In the genomic region with DNA sequence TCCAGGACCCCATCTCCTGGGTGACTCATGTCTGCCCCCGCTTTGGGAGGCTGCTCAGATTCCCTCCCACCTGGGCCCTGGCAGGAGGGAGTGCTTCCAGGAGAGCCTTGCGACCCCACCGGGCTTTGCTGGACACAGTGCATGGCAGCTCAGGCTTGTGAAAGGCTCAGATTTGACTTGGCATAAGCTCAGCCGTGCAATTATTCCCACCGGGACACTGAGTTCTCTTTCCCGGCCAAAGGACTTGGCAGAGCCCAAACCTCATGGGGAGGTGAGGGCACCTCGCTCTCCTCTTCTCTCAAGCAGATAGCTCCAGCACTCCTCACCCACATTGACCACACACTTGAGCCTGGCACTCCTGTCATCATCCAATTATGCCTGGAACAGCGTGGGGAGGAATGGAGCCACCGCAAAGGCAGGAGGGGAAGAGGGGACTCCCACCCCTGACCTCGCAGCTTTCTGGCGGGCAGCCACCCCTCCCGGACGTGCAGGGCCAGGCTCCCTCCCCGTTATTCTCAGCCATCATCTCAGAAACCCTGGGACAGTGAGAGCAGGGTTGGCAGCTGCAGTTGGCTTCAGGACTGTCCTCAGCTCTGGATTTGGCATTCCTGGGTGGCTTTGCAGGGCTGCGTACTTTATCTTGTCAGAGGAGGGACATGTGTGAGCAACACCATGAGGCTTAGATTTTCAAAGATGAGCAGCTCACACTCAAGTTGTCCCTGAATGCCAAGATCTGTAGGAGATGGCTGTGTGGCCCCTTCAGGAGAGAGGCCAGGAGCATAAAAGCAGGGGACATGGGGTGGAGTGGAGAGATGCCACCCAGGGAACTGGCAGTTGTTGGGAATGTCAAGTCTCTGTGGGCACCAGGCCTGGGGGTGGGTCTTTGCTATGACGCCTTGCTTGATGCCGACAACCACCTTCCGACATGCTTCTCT, we compare ENCODE assay signal across 17 cellular contexts.
DNase-seq lines count a peak whose midpoint lies in the region; ATAC-seq and TF ChIP-seq lines count a peak whose summit lies in the region.
"Had no signal": no experiment of that assay in that cellular context is flagged by ENCODE, and none has a peak within 500 bp of the region (broad histone marks: within the 10 kb centered on the region; RNA-seq: fewer than 3 reads in every experiment).

No MANE protein-coding gene starts in this region.

- no peak overlapping the region for H2BK15ac ChIP-seq in H9 (ENCODE audit: low read depth, low read length)

- H4K5ac ChIP-seq in H9 (ENCODE audit: insufficient read length, low read depth, low read length), result no peak overlapping the region

- H3K56ac ChIP-seq in H9 (ENCODE audit: insufficient read length, low read depth, low read length), result no peak overlapping the region

- ATAC-seq in left lobe of liver (peak; percentile 89), PC-3 (no peak)
- ATAC-seq in stimulated activated naive B cell treated with anti-CD40 and anti-IgM and Interleukin-4, amounts not matched to agents 10 μg/mL and 1 μg/mL and 100 μg/mL, for 72 hours (replicated peaks), result no peak
- ATAC-seq: CD8-positive, alpha-beta T cell; left lung had no signal

- H3K79me1 ChIP-seq in H9 (ENCODE audit: insufficient read depth, low read depth, low read length, poor library complexity, severe bottlenecking), result no peaks in the 10 kb centered on the region

- H3K27me3 Mint-ChIP-seq in H9 (ENCODE audit: low read depth) (peaks cover 23% of the 10 kb centered on the region), mesothelial cell of epicardium (ENCODE audit: low read depth) (peaks cover 37% of the 10 kb centered on the region), immature natural killer cell (ENCODE audit: low read depth in 3 of 3) (peaks cover 0 to 2% (median 2%) of the 10 kb centered on the region in 3 donors)
- no peaks in the 10 kb centered on the region for H3K27me3 Mint-ChIP-seq in stimulated activated naive B cell treated with anti-CD40 and anti-IgM and Interleukin-4, amounts not matched to agents 10 μg/mL and 1 μg/mL and 100 μg/mL, for 72 hours
- H3K27me3 Mint-ChIP-seq: activated CD4-positive, alpha-beta memory T cell treated with anti-CD3 and anti-CD28 coated beads, Interleukin-2, amount 10 ng/mL, durations not matched to agents 7 days and 5 days had no signal

- BruUV-seq in PC-3 (replicated peaks; lab: Mats Ljungman, UMichigan), result no TSS peak

- H3K9ac ChIP-seq in H9 (ENCODE audit: extremely low read depth, insufficient read length, low read length) (no peak overlapping the region), PC-3 (ENCODE audit: low read length) (no peak overlapping the region)

- no peak overlapping the region for H2BK20ac ChIP-seq in H9 (ENCODE audit: low read depth, low read length, poor library complexity, severe bottlenecking)

- no peaks in the 10 kb centered on the region for H3F3A ChIP-seq in PC-3 (ENCODE audit: low read length, unreplicated experiment)

- no peak overlapping the region for H3K27ac ChIP-seq in H9 (ENCODE audit: insufficient read length, low read depth, low read length)
- peak overlapping the region; percentile 22 for H3K27ac ChIP-seq in angular gyrus (ENCODE audit: low read depth, low read length)
- H3K27ac ChIP-seq in PC-3 (ENCODE audit: low read length), result no peak overlapping the region
- H3K27ac ChIP-seq: epithelial cell of prostate, HL-60, left lung, transverse colon had no signal

- H3K9me3 Mint-ChIP-seq in H9 (no peaks in the 10 kb centered on the region), mesothelial cell of epicardium (no peaks in the 10 kb centered on the region), immature natural killer cell (no peaks in the 10 kb centered on the region)
- peaks cover 0 to 1% of the 10 kb centered on the region in 2 donors for H3K9me3 Mint-ChIP-seq in stimulated activated naive B cell treated with anti-CD40 and anti-IgM and Interleukin-4, amounts not matched to agents 10 μg/mL and 1 μg/mL and 100 μg/mL, for 72 hours
- H3K9me3 Mint-ChIP-seq: activated CD4-positive, alpha-beta memory T cell treated with anti-CD3 and anti-CD28 coated beads, Interleukin-2, amount 10 ng/mL, durations not matched to agents 7 days and 5 days; CD8-positive, alpha-beta T cell had no signal

- H3K4me1 Mint-ChIP-seq in H9 (peaks cover 4 to 7% of the 10 kb centered on the region in 2 experiments; a peak in 3 of 4 replicates), mesothelial cell of epicardium (no peaks in the 10 kb centered on the region), immature natural killer cell (no peaks in the 10 kb centered on the region)
- H3K4me1 Mint-ChIP-seq in stimulated activated naive B cell treated with anti-CD40 and anti-IgM and Interleukin-4, amounts not matched to agents 10 μg/mL and 1 μg/mL and 100 μg/mL, for 72 hours, result no peaks in the 10 kb centered on the region
- H3K4me1 Mint-ChIP-seq: activated CD4-positive, alpha-beta memory T cell treated with anti-CD3 and anti-CD28 coated beads, Interleukin-2, amount 10 ng/mL, durations not matched to agents 7 days and 5 days had no signal

- no peaks in the 10 kb centered on the region for H4K20me1 ChIP-seq in H9 (ENCODE audit: control insufficient read depth, insufficient read depth, insufficient read length)
- no peaks in the 10 kb centered on the region for H4K20me1 ChIP-seq in PC-3 (ENCODE audit: low read length)

- H2BK12ac ChIP-seq in H9 (ENCODE audit: insufficient read length, low read depth, low read length), result no peak overlapping the region

- no peak overlapping the region; the same call in 1 of the 2 replicates for H3K14ac ChIP-seq in H9 (ENCODE audit: insufficient read depth, low read length)

- H3K9me3 ChIP-seq in H9 (ENCODE audit: control insufficient read depth, low read depth, low read length) (no peaks in the 10 kb centered on the region), PC-3 (ENCODE audit: low read length) (no peaks in the 10 kb centered on the region)
- H3K9me3 ChIP-seq: left lung, transverse colon had no signal

- POLR2A ChIA-PET in PC-3 (lab: Charles Lee; ENCODE audit: unreplicated experiment), result interaction anchor here (0.5 kb wide), 1 partner anchor 45 kb away, joined by 5 read pairs; no protein-coding TSS in a partner anchor

- no CpG with 5 or more reads among the region's 18 CpGs for whole genome bisulfite sequencing in H9 (ENCODE audit: extremely low coverage, insufficient read length, low lambda C conversion rate)

- no peak overlapping the region for H4K91ac ChIP-seq in H9 (ENCODE audit: insufficient read length, low read depth, low read length)

- H3K27ac Mint-ChIP-seq in H9 (no peak overlapping the region), mesothelial cell of epicardium (no peak overlapping the region), immature natural killer cell (no peak overlapping the region)
- peak overlapping the region; percentile 14 for H3K27ac Mint-ChIP-seq in stimulated activated naive B cell treated with anti-CD40 and anti-IgM and Interleukin-4, amounts not matched to agents 10 μg/mL and 1 μg/mL and 100 μg/mL, for 72 hours
- H3K27ac Mint-ChIP-seq: activated CD4-positive, alpha-beta memory T cell treated with anti-CD3 and anti-CD28 coated beads, Interleukin-2, amount 10 ng/mL, durations not matched to agents 7 days and 5 days; CD8-positive, alpha-beta T cell had no signal

- H3K27me3 ChIP-seq in H9 (ENCODE audit: insufficient read depth, low read length), result no peaks in the 10 kb centered on the region
- H3K27me3 ChIP-seq in PC-3 (ENCODE audit: low read length), result peaks cover 36% of the 10 kb centered on the region
- H3K27me3 ChIP-seq: transverse colon had no signal

- H2AFZ ChIP-seq in H9 (ENCODE audit: low read length), result no peak overlapping the region
- no peak overlapping the region for H2AFZ ChIP-seq in PC-3 (ENCODE audit: low read length)

- DNase-seq in H9 (peak; percentile 15), left lobe of liver (ENCODE audit: low spot score) (peak; percentile 92), mesothelial cell of epicardium (ENCODE audit: low spot score in 2 of 2, unreplicated experiment in 2 of 2) (no peak), PC-3 (no peak), immature natural killer cell (no peak)
- DNase-seq in stimulated activated naive B cell treated with anti-CD40 and anti-IgM and Interleukin-4, amounts not matched to agents 10 μg/mL and 1 μg/mL and 100 μg/mL, for 72 hours, result no peak
- DNase-seq: activated CD4-positive, alpha-beta memory T cell treated with anti-CD3 and anti-CD28 coated beads, Interleukin-2, amount 10 ng/mL, durations not matched to agents 7 days and 5 days; activated effector memory CD4-positive, alpha-beta T cell treated with anti-CD3 and anti-CD28 coated beads, Interleukin-2, amount 50 U/mL, for 16 hours; CD8-positive, alpha-beta T cell; left lung; NCI-H2107; SIG-M5; SW 1271; transverse colon had no signal

- H3K4ac ChIP-seq in H9 (ENCODE audit: low read depth, low read length), result no peak overlapping the region

- H2BK120ac ChIP-seq in H9 (ENCODE audit: low read depth, low read length, poor library complexity, severe bottlenecking), result no peak overlapping the region

- H3K23ac ChIP-seq in H9 (ENCODE audit: insufficient read length, low read depth, low read length), result no peak overlapping the region

- H3K36me3 Mint-ChIP-seq in H9 (ENCODE audit: insufficient read depth in 1 of 3, low read depth in 3 of 3) (no peaks in the 10 kb centered on the region), mesothelial cell of epicardium (no peaks in the 10 kb centered on the region), immature natural killer cell (no peaks in the 10 kb centered on the region)
- H3K36me3 Mint-ChIP-seq in stimulated activated naive B cell treated with anti-CD40 and anti-IgM and Interleukin-4, amounts not matched to agents 10 μg/mL and 1 μg/mL and 100 μg/mL, for 72 hours, result peaks cover 0 to 1% of the 10 kb centered on the region in 2 donors
- H3K36me3 Mint-ChIP-seq: CD8-positive, alpha-beta T cell had no signal

- H3K36me3 ChIP-seq in PC-3 (ENCODE audit: low read depth, low read length), result no peaks in the 10 kb centered on the region
- H3K36me3 ChIP-seq: left lung, transverse colon had no signal

- no peak overlapping the region for H2AK5ac ChIP-seq in H9 (ENCODE audit: insufficient read length, low read length)

- H3K18ac ChIP-seq in H9 (ENCODE audit: insufficient read length, low read depth, low read length), result no peak overlapping the region

- no peak overlapping the region for H3T11ph ChIP-seq in H9 (ENCODE audit: low read length)

- TF ChIP-seq CTCF in H9 (conservative IDR thresholded peaks at IDR 0.05) (no peak), mesothelial cell of epicardium (IDR thresholded peaks at IDR 0.05; ENCODE audit: unreplicated experiment) (no peak), PC-3 (conservative IDR thresholded peaks at IDR 0.05; ENCODE audit: low read depth, low read length) (no peak)

- H2BK5ac ChIP-seq in H9 (ENCODE audit: insufficient read length, low read length), result no peak overlapping the region

- H3K79me2 ChIP-seq in H9 (ENCODE audit: insufficient read depth, low read length), result no peaks in the 10 kb centered on the region
- H3K79me2 ChIP-seq in PC-3 (ENCODE audit: low read length), result no peaks in the 10 kb centered on the region

- intact Hi-C loops in PC-3 (cut with micrococcal nuclease), result no loop called here

- H3K4me3 ChIP-seq in PC-3 (ENCODE audit: low read length), result no peak overlapping the region
- H3K4me3 ChIP-seq: left lung, transverse colon had no signal

- H3K4me3 Mint-ChIP-seq in H9 (no peak overlapping the region), mesothelial cell of epicardium (no peak overlapping the region), immature natural killer cell (no peak overlapping the region)
- H3K4me3 Mint-ChIP-seq in stimulated activated naive B cell treated with anti-CD40 and anti-IgM and Interleukin-4, amounts not matched to agents 10 μg/mL and 1 μg/mL and 100 μg/mL, for 72 hours, result no peak overlapping the region
- H3K4me3 Mint-ChIP-seq: activated CD4-positive, alpha-beta memory T cell treated with anti-CD3 and anti-CD28 coated beads, Interleukin-2, amount 10 ng/mL, durations not matched to agents 7 days and 5 days; CD8-positive, alpha-beta T cell had no signal

- H3K9me2 ChIP-seq in PC-3 (replicated peaks; ENCODE audit: low read length), result no peaks in the 10 kb centered on the region

- H3K4me2 ChIP-seq in H9 (ENCODE audit: insufficient read depth, insufficient read length, low read length), result no peak overlapping the region
- no peak overlapping the region for H3K4me2 ChIP-seq in PC-3 (ENCODE audit: low read length)

- CTCF ChIA-PET in PC-3 (lab: Charles Lee), result no interaction called here

- no peaks in the 10 kb centered on the region for H3K23me2 ChIP-seq in H9 (ENCODE audit: insufficient read length, low read depth, low read length, poor library complexity, severe bottlenecking)

- no peak overlapping the region for H4K8ac ChIP-seq in H9 (replicated peaks; ENCODE audit: insufficient read length, low read depth, low read length)

- H3K4me1 ChIP-seq in H9 (ENCODE audit: insufficient read depth, low read length) (no peaks in the 10 kb centered on the region), PC-3 (ENCODE audit: insufficient read depth, low read length) (no peaks in the 10 kb centered on the region)
- H3K4me1 ChIP-seq: left lung, transverse colon had no signal

Comparison
In these comparisons a context has a peak if more than half of its experiments do, and no peak if none do; other contexts are left out.
1. DNase-seq: peak in H9 (single experiment) and left lobe of liver (single experiment); none in stimulated activated naive B cell treated with anti-CD40 and anti-IgM and Interleukin-4, amounts not matched to agents 10 μg/mL and 1 μg/mL and 100 μg/mL, for 72 hours (single experiment), mesothelial cell of epicardium (0 of 2), PC-3 (single experiment) and immature natural killer cell (0 of 3).